9 cellular contexts compared by ENCODE assay signal in the genomic region with DNA sequence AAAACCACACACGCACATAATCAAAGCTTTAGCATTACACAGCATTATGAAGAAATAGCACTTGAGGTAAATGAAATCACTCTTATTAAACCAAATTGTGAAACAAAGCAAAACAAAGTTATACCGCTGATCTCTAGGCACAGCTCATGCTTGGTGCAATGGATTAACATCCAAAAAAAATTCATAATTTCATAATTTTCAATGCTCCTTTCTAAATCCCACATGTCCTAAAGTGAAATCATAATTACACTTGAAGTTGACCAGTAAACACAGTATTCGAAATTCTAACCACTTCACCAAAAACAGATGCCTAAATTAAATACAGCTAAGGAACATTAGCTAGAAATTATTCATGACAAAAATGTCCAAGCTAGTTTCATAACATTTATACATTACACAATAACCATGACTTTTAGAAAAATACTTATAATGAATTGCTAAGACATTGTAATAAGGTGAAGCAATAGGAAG. TPM values are rescaled to one million over a fixed set of nuclear protein-coding genes. Genes with fewer than 3 reads are reported as not detected.
DNase-seq lines count a peak whose midpoint lies in the region; ATAC-seq, FAIRE-seq and TF ChIP-seq lines count a peak whose summit lies in the region.
"Had no signal": no experiment of that assay in that cellular context is flagged by ENCODE, and none has a peak within 500 bp of the region (broad histone marks: within the 10 kb centered on the region; RNA-seq: fewer than 3 reads in every experiment).

No MANE protein-coding gene starts in this region.

- TF ChIP-seq EP300 in HepG2 (IDR thresholded peaks at IDR 0.05; ENCODE audit: low read depth in 2 of 2, low read length in 2 of 2) (no peak), HepG2 (CRISPR knock-in tag; IDR thresholded peaks at IDR 0.05; ENCODE audit: borderline replicate concordance) (no peak)

- H3K79me2 ChIP-seq in HepG2 (ENCODE audit: insufficient read depth, low read length), result peaks cover 18% of the 10 kb centered on the region

- peak overlapping the region; percentile 36 for H3K27ac Mint-ChIP-seq in activated naive CD8-positive, alpha-beta T cell treated with anti-CD3 and anti-CD28 coated beads, Interleukin-2, amount 50 U/mL, for 24 hours
- H3K27ac Mint-ChIP-seq in memory B cell, result no peak overlapping the region

- 96% methylated on average over 3 of the region's 3 CpGs for WGBS in HepG2 (ENCODE audit: low lambda C conversion rate)
- 59% methylated on average over 3 of the region's 3 CpGs for WGBS in right lobe of liver (ENCODE audit: insufficient coverage, low coverage, low lambda C conversion rate, missing lambda C conversion rate)
- 84 to 87% methylated on average over 3 of the region's 3 CpGs for WGBS in aorta, 2 donors

- H3K4me3 ChIP-seq in HepG2 (replicated peaks in 1 of 3; ENCODE audit: insufficient read depth in 1 of 3, low read depth in 2 of 3, low read length in 3 of 3) (peak overlapping the region in 1 of 3 experiments; percentile 75; a peak in 1 of 6 replicates), right lobe of liver (no peak overlapping the region), aorta (ENCODE audit: low read length in 2 of 2) (no peak overlapping the region)

- no peak overlapping the region for H3K9ac ChIP-seq in HepG2 (ENCODE audit: insufficient read depth, low read depth, low read length)

- TF ChIP-seq POLR2A in HepG2 (IDR thresholded peaks at IDR 0.05; ENCODE audit: insufficient read depth in 1 of 2, low read depth in 2 of 2, low read length in 2 of 2) (no peak), right lobe of liver (IDR thresholded peaks at IDR 0.05) (no peak)

- H3K4me1 Mint-ChIP-seq in activated naive CD8-positive, alpha-beta T cell treated with anti-CD3 and anti-CD28 coated beads, Interleukin-2, amount 50 U/mL, for 24 hours, result peaks cover 61% of the 10 kb centered on the region
- H3K4me1 Mint-ChIP-seq in memory B cell, result peaks cover 18% of the 10 kb centered on the region

- peak overlapping the region; percentile 87 for H3K4me3 Mint-ChIP-seq in activated naive CD8-positive, alpha-beta T cell treated with anti-CD3 and anti-CD28 coated beads, Interleukin-2, amount 50 U/mL, for 24 hours
- H3K4me3 Mint-ChIP-seq in memory B cell, result peak overlapping the region; percentile 39

- H3K27me3 Mint-ChIP-seq in activated naive CD8-positive, alpha-beta T cell treated with anti-CD3 and anti-CD28 coated beads, Interleukin-2, amount 50 U/mL, for 24 hours, result peaks cover 4% of the 10 kb centered on the region
- H3K27me3 Mint-ChIP-seq in memory B cell, result no peaks in the 10 kb centered on the region

- intact Hi-C loops in HepG2 (cut with micrococcal nuclease; ENCODE audit: unreplicated experiment), result no loop called here
- intact Hi-C loops in right lobe of liver (cut with DNase I), result no loop called here
- intact Hi-C loops in aorta (cut with DNase I), result loop anchor here in 1 of 2 donors (5.0 kb wide), 1 partner anchor 37 kb away; no protein-coding TSS in a partner anchor

- H3K9me3 ChIP-seq in HepG2 (ENCODE audit: low read length) (no peaks in the 10 kb centered on the region), right lobe of liver (no peaks in the 10 kb centered on the region), aorta (ENCODE audit: control insufficient read depth, low read length) (no peaks in the 10 kb centered on the region)

- H3K36me3 ChIP-seq in HepG2 (replicated peaks in 1 of 2; ENCODE audit: control insufficient read depth in 1 of 2, insufficient read depth in 2 of 2, low read length in 2 of 2), result no peaks in the 10 kb centered on the region; a peak in 2 of 5 replicates
- H3K36me3 ChIP-seq in right lobe of liver, result no peaks in the 10 kb centered on the region
- H3K36me3 ChIP-seq in aorta (ENCODE audit: control insufficient read depth in 1 of 2, insufficient read depth in 2 of 2, low read length in 1 of 2), result no peaks in the 10 kb centered on the region

- FAIRE-seq in HepG2 (lab: Jason Lieb, UNC), result no peak

- H3K27ac ChIP-seq in HepG2 (ENCODE audit: extremely low read length, insufficient read depth, low read length) (no peak overlapping the region), right lobe of liver (no peak overlapping the region), aorta (ENCODE audit: low read depth in 1 of 2, low read length in 2 of 2) (peak overlapping the region in 1 of 2 donors; percentile 9)

- in situ Hi-C loops in HepG2 (cut with HindIII; ENCODE audit: extremely low pct_ligation_motif_present, low pct_unique_long_range_greater_than_20kb), result no loop called here

- H3K4me1 ChIP-seq in HepG2 (ENCODE audit: insufficient read depth, low read length), result peaks cover 47% of the 10 kb centered on the region
- peaks cover 0 to 7% (median 3%) of the 10 kb centered on the region in 4 donors for H3K4me1 ChIP-seq in right lobe of liver
- peaks cover 3 to 4% of the 10 kb centered on the region in 2 donors for H3K4me1 ChIP-seq in aorta (ENCODE audit: control insufficient read depth in 1 of 2, insufficient read depth in 2 of 2, low read length in 2 of 2)

- DNase-seq in HepG2 (ENCODE audit: low spot score), result no peak
- DNase-seq in right lobe of liver, result no peak
- DNase-seq in activated naive CD8-positive, alpha-beta T cell treated with anti-CD3 and anti-CD28 coated beads, Interleukin-2, amount 50 U/mL, for 24 hours, result no peak
- no peak for DNase-seq in memory B cell (ENCODE audit: low spot score in 2 of 2)
- DNase-seq in aorta, result no peak
- DNase-seq in mesenteric fat pad (ENCODE audit: low spot score), result no peak
- DNase-seq in A172 (ENCODE audit: low spot score), result no peak
- DNase-seq: DMS 273 treated with DMSO at 0.1 percent for 48 hours had no signal

- H3K9me3 Mint-ChIP-seq in activated naive CD8-positive, alpha-beta T cell treated with anti-CD3 and anti-CD28 coated beads, Interleukin-2, amount 50 U/mL, for 24 hours, result no peaks in the 10 kb centered on the region
- H3K9me3 Mint-ChIP-seq in memory B cell, result no peaks in the 10 kb centered on the region

- BruUV-seq in HepG2 (replicated peaks; lab: Mats Ljungman, UMichigan), result no TSS peak

- POLR2A ChIA-PET in HepG2 (lab: Yijun Ruan, JAX), result interaction anchor here (1.2 to 4.2 kb wide), 3 partner anchors 8 to 20 kb away, joined by 3 to 18 read pairs (median 13); partner anchors contain the start of genes ACYP1 and ZC2HC1C

- no peak overlapping the region for H2AFZ ChIP-seq in HepG2 (ENCODE audit: low read length)

- peak overlapping the region; percentile 78; the same call in 1 of the 2 replicates for H3K4me2 ChIP-seq in HepG2 (ENCODE audit: low read depth, low read length)

- H3K27me3 ChIP-seq in HepG2 (ENCODE audit: control insufficient read depth in 1 of 2, insufficient read depth in 2 of 2, low read length in 2 of 2), result no peaks in the 10 kb centered on the region
- no peaks in the 10 kb centered on the region for H3K27me3 ChIP-seq in right lobe of liver
- no peaks in the 10 kb centered on the region for H3K27me3 ChIP-seq in aorta (ENCODE audit: control insufficient read depth in 1 of 2, insufficient read depth in 2 of 2, low read length in 1 of 2)

- peaks cover 50% of the 10 kb centered on the region for H3K36me3 Mint-ChIP-seq in activated naive CD8-positive, alpha-beta T cell treated with anti-CD3 and anti-CD28 coated beads, Interleukin-2, amount 50 U/mL, for 24 hours (ENCODE audit: low read depth)
- peaks cover 5% of the 10 kb centered on the region for H3K36me3 Mint-ChIP-seq in memory B cell

- no peaks in the 10 kb centered on the region for H4K20me1 ChIP-seq in HepG2 (ENCODE audit: insufficient read depth, low read length)

- TF ChIP-seq CTCF in HepG2 (CRISPR knock-in tag; IDR thresholded peaks at IDR 0.05) (no peak), right lobe of liver (IDR thresholded peaks at IDR 0.05) (no peak)

- CTCF ChIA-PET in HepG2 (lab: Yijun Ruan, JAX; ENCODE audit: low intra/inter-chr PET ratio, low total read pairs), result no interaction called here

- TF ChIP-seq RAD21 in HepG2 (CRISPR knock-in tag; IDR thresholded peaks at IDR 0.05), result no peak

- ATAC-seq in HepG2 (no peak), right lobe of liver (no peak), memory B cell (ENCODE audit: low read depth) (no peak), aorta (ENCODE audit: low FRiP score) (peak; percentile 60), GM19324 (IDR thresholded peaks at IDR 0.05; ENCODE audit: low FRiP score, unreplicated experiment) (no peak)
- ATAC-seq in activated naive CD8-positive, alpha-beta T cell treated with anti-CD3 and anti-CD28 coated beads, Interleukin-2, amount 50 U/mL, for 24 hours, result no peak

RNA-seq across cellular contexts. Expression of gene MLH3, which starts 1.5 kb away (rescaled TPM):
- 24.5 and 24.8 TPM in 2 replicates for total RNA-seq in HepG2 (2016; rRNA removed; fragmentation: Illumina TruSeq; extraction: Trizol)
- 8.9 and 14.2 TPM in 2 replicates for total RNA-seq in HepG2 (2016; cell fraction: cytosol; rRNA removed; fragmentation: Illumina TruSeq; extraction: Trizol; ENCODE audit: low read depth)
- 22.2 and 26.0 TPM in 2 replicates for total RNA-seq in HepG2 (2016; cell fraction: insoluble cytoplasmic fraction; rRNA removed; fragmentation: Illumina TruSeq; extraction: Trizol)
- total RNA-seq in HepG2 (2016; cell fraction: membrane; rRNA removed; fragmentation: Illumina TruSeq; extraction: Trizol), result 28.2 and 35.8 TPM in 2 replicates
- 29.1 and 31.2 TPM in 2 replicates for total RNA-seq in HepG2 (2016; cell fraction: nucleus; rRNA removed; fragmentation: Illumina TruSeq; extraction: Trizol)
- 14.4 and 15.3 TPM in 2 replicates for polyA plus RNA-seq in HepG2 (2011; rRNA removed)
- 7.8 and 9.0 TPM in 2 replicates for polyA plus RNA-seq in HepG2 (2011; cell fraction: cytosol; rRNA removed)
- 20.0 and 23.6 TPM in 2 replicates for polyA plus RNA-seq in HepG2 (2011; cell fraction: nucleus; rRNA removed)
- 9.7 and 11.4 TPM in 2 replicates for polyA plus RNA-seq in HepG2 (2012)
- polyA plus RNA-seq in HepG2 (2016; cell fraction: cytosol; fragmentation: Illumina TruSeq; extraction: Trizol; ENCODE audit: low read depth), result 0.34 and 0.69 TPM in 2 replicates
- polyA plus RNA-seq in HepG2 (2016; cell fraction: insoluble cytoplasmic fraction; fragmentation: Illumina TruSeq; extraction: Trizol; ENCODE audit: low read depth), result 8.3 and 12.1 TPM in 2 replicates
- polyA plus RNA-seq in HepG2 (2016; cell fraction: membrane; fragmentation: Illumina TruSeq; extraction: Trizol; ENCODE audit: low read depth), result 1.5 and 2.4 TPM in 2 replicates
- 22.5 and 23.9 TPM in 2 replicates for polyA plus RNA-seq in HepG2 (2016; cell fraction: nucleus; fragmentation: Illumina TruSeq; extraction: Trizol; ENCODE audit: insufficient read depth, low read depth)
- 21.0 TPM in 2 replicates for polyA minus RNA-seq in HepG2 (2011; rRNA and poly(A)+ RNA removed; ENCODE audit: low replicate concordance)
- 12.5 and 12.9 TPM in 2 replicates for polyA minus RNA-seq in HepG2 (2011; cell fraction: cytosol; rRNA and poly(A)+ RNA removed)
- 53.3 and 70.0 TPM in 2 replicates for polyA minus RNA-seq in HepG2 (2011; cell fraction: nucleus; rRNA and poly(A)+ RNA removed)
- 10 to 100 TPM in 5 of 6 experiments, 1 to 10 TPM in 1; 9.6 to 20.2 (median 13.2) TPM for total RNA-seq in right lobe of liver
- 10 to 100 TPM; 26.7 to 43.6 TPM for total RNA-seq in aorta
- 10 to 100 TPM in 1 of 2 donors, 1 to 10 TPM in 1; 7.3 to 18.5 TPM for polyA plus RNA-seq in aorta
- 27.9 TPM for total RNA-seq in mesenteric fat pad
- 4.9 and 7.7 TPM in 2 replicates for total RNA-seq in A172 (2014; rRNA removed; shearing (Covaris generic))

RNA-seq across cellular contexts. Expression of gene ACYP1, which starts 14.1 kb away (rescaled TPM):
- 9.7 and 11.1 TPM in 2 replicates for total RNA-seq in HepG2 (2016; rRNA removed; fragmentation: Illumina TruSeq; extraction: Trizol)
- 3.0 and 3.7 TPM in 2 replicates for total RNA-seq in HepG2 (2016; cell fraction: cytosol; rRNA removed; fragmentation: Illumina TruSeq; extraction: Trizol; ENCODE audit: low read depth)
- 11.8 and 12.0 TPM in 2 replicates for total RNA-seq in HepG2 (2016; cell fraction: insoluble cytoplasmic fraction; rRNA removed; fragmentation: Illumina TruSeq; extraction: Trizol)
- total RNA-seq in HepG2 (2016; cell fraction: membrane; rRNA removed; fragmentation: Illumina TruSeq; extraction: Trizol), result 4.6 and 5.3 TPM in 2 replicates
- 12.2 and 12.7 TPM in 2 replicates for total RNA-seq in HepG2 (2016; cell fraction: nucleus; rRNA removed; fragmentation: Illumina TruSeq; extraction: Trizol)
- 17.3 and 22.4 TPM in 2 replicates for polyA plus RNA-seq in HepG2 (2011; rRNA removed)
- 16.7 and 19.1 TPM in 2 replicates for polyA plus RNA-seq in HepG2 (2011; cell fraction: cytosol; rRNA removed)
- polyA plus RNA-seq in HepG2 (2011; cell fraction: nucleus; rRNA removed), result 8.6 and 13.9 TPM in 2 replicates
- polyA plus RNA-seq in HepG2 (2012), result 18.5 and 20.3 TPM in 2 replicates
- 3.4 and 4.7 TPM in 2 replicates for polyA plus RNA-seq in HepG2 (2016; cell fraction: cytosol; fragmentation: Illumina TruSeq; extraction: Trizol; ENCODE audit: low read depth)
- 18.4 and 21.2 TPM in 2 replicates for polyA plus RNA-seq in HepG2 (2016; cell fraction: insoluble cytoplasmic fraction; fragmentation: Illumina TruSeq; extraction: Trizol; ENCODE audit: low read depth)
- 6.4 and 6.5 TPM in 2 replicates for polyA plus RNA-seq in HepG2 (2016; cell fraction: membrane; fragmentation: Illumina TruSeq; extraction: Trizol; ENCODE audit: low read depth)
- polyA plus RNA-seq in HepG2 (2016; cell fraction: nucleus; fragmentation: Illumina TruSeq; extraction: Trizol; ENCODE audit: insufficient read depth, low read depth), result 31.3 and 35.6 TPM in 2 replicates
- 1.6 and 7.3 TPM in 2 replicates for polyA minus RNA-seq in HepG2 (2011; rRNA and poly(A)+ RNA removed; ENCODE audit: low replicate concordance)
- 2.1 and 2.5 TPM in 2 replicates for polyA minus RNA-seq in HepG2 (2011; cell fraction: cytosol; rRNA and poly(A)+ RNA removed)
- polyA minus RNA-seq in HepG2 (2011; cell fraction: nucleus; rRNA and poly(A)+ RNA removed), result 12.7 and 14.0 TPM in 2 replicates
- 1 to 10 TPM; 1.7 to 6.6 (median 3.6) TPM for total RNA-seq in right lobe of liver
- 10 to 100 TPM; 10.5 to 23.9 TPM for total RNA-seq in aorta
- 10 to 100 TPM; 11.3 to 21.6 TPM for polyA plus RNA-seq in aorta
- total RNA-seq in mesenteric fat pad, result 9.1 TPM
- total RNA-seq in A172 (2014; rRNA removed; shearing (Covaris generic)), result 28.9 and 31.3 TPM in 2 replicates

RNA-seq across cellular contexts. Expression of gene ZC2HC1C, which starts 19.7 kb away (rescaled TPM):
- 3.3 and 5.3 TPM in 2 replicates for total RNA-seq in HepG2 (2016; rRNA removed; fragmentation: Illumina TruSeq; extraction: Trizol)
- total RNA-seq in HepG2 (2016; cell fraction: cytosol; rRNA removed; fragmentation: Illumina TruSeq; extraction: Trizol; ENCODE audit: low read depth), result 2.6 and 3.3 TPM in 2 replicates
- 4.5 and 4.8 TPM in 2 replicates for total RNA-seq in HepG2 (2016; cell fraction: insoluble cytoplasmic fraction; rRNA removed; fragmentation: Illumina TruSeq; extraction: Trizol)
- total RNA-seq in HepG2 (2016; cell fraction: membrane; rRNA removed; fragmentation: Illumina TruSeq; extraction: Trizol), result 3.8 and 4.6 TPM in 2 replicates
- 3.6 and 5.8 TPM in 2 replicates for total RNA-seq in HepG2 (2016; cell fraction: nucleus; rRNA removed; fragmentation: Illumina TruSeq; extraction: Trizol)
- polyA plus RNA-seq in HepG2 (2011; rRNA removed), result 3.0 and 3.5 TPM in 2 replicates
- 1.7 and 2.1 TPM in 2 replicates for polyA plus RNA-seq in HepG2 (2011; cell fraction: cytosol; rRNA removed)
- 2.1 and 3.0 TPM in 2 replicates for polyA plus RNA-seq in HepG2 (2011; cell fraction: nucleus; rRNA removed)
- 1.5 and 2.4 TPM in 2 replicates for polyA plus RNA-seq in HepG2 (2012)
- 1.6 and 1.9 TPM in 2 replicates for polyA plus RNA-seq in HepG2 (2016; cell fraction: cytosol; fragmentation: Illumina TruSeq; extraction: Trizol; ENCODE audit: low read depth)
- 4.5 and 6.0 TPM in 2 replicates for polyA plus RNA-seq in HepG2 (2016; cell fraction: insoluble cytoplasmic fraction; fragmentation: Illumina TruSeq; extraction: Trizol; ENCODE audit: low read depth)
- polyA plus RNA-seq in HepG2 (2016; cell fraction: membrane; fragmentation: Illumina TruSeq; extraction: Trizol; ENCODE audit: low read depth), result 1.8 and 2.2 TPM in 2 replicates
- polyA plus RNA-seq in HepG2 (2016; cell fraction: nucleus; fragmentation: Illumina TruSeq; extraction: Trizol; ENCODE audit: insufficient read depth, low read depth), result 4.8 and 5.3 TPM in 2 replicates
- polyA minus RNA-seq in HepG2 (2011; rRNA and poly(A)+ RNA removed; ENCODE audit: low replicate concordance), result 0.82 and 0.98 TPM in 2 replicates
- polyA minus RNA-seq in HepG2 (2011; cell fraction: cytosol; rRNA and poly(A)+ RNA removed), result 0.88 and 1.5 TPM in 2 replicates
- polyA minus RNA-seq in HepG2 (2011; cell fraction: nucleus; rRNA and poly(A)+ RNA removed), result 2.4 and 4.8 TPM in 2 replicates
- 1 to 10 TPM; 2.1 to 9.6 (median 3.1) TPM for total RNA-seq in right lobe of liver
- total RNA-seq in aorta, result 1 to 10 TPM; 1.8 to 2.0 TPM
- 1 to 10 TPM; 3.1 to 8.0 TPM for polyA plus RNA-seq in aorta
- total RNA-seq in mesenteric fat pad, result 3.1 TPM
- total RNA-seq in A172 (2014; rRNA removed; shearing (Covaris generic)), result 1.7 and 2.0 TPM in 2 replicates

RNA-seq across cellular contexts. Expression of gene EIF2B2, which starts 47.0 kb away (rescaled TPM):
- total RNA-seq in HepG2 (2016; rRNA removed; fragmentation: Illumina TruSeq; extraction: Trizol) (54.4 and 80.9 TPM in 2 replicates), right lobe of liver (10 to 100 TPM; 16.1 to 37.5 (median 20.1) TPM), aorta (10 to 100 TPM; 37.4 to 39.8 TPM), mesenteric fat pad (33.2 TPM)
- total RNA-seq in HepG2 (2016; cell fraction: cytosol; rRNA removed; fragmentation: Illumina TruSeq; extraction: Trizol; ENCODE audit: low read depth), result 10.9 and 15.6 TPM in 2 replicates
- 56.6 and 74.9 TPM in 2 replicates for total RNA-seq in HepG2 (2016; cell fraction: insoluble cytoplasmic fraction; rRNA removed; fragmentation: Illumina TruSeq; extraction: Trizol)
- 18.1 and 24.3 TPM in 2 replicates for total RNA-seq in HepG2 (2016; cell fraction: membrane; rRNA removed; fragmentation: Illumina TruSeq; extraction: Trizol)
- 26.5 and 26.8 TPM in 2 replicates for total RNA-seq in HepG2 (2016; cell fraction: nucleus; rRNA removed; fragmentation: Illumina TruSeq; extraction: Trizol)
- polyA plus RNA-seq in HepG2 (2011; rRNA removed) (71.7 and 78.6 TPM in 2 replicates), aorta (10 to 100 TPM in 1 of 2 donors, 1 to 10 TPM in 1; 9.5 to 34.8 TPM)
- 69.7 and 85.2 TPM in 2 replicates for polyA plus RNA-seq in HepG2 (2011; cell fraction: cytosol; rRNA removed)
- 27.5 and 29.1 TPM in 2 replicates for polyA plus RNA-seq in HepG2 (2011; cell fraction: nucleus; rRNA removed)
- 33.6 and 54.0 TPM in 2 replicates for polyA plus RNA-seq in HepG2 (2012)
- polyA plus RNA-seq in HepG2 (2016; cell fraction: cytosol; fragmentation: Illumina TruSeq; extraction: Trizol; ENCODE audit: low read depth), result 19.8 and 22.0 TPM in 2 replicates
- 91.0 and 97.2 TPM in 2 replicates for polyA plus RNA-seq in HepG2 (2016; cell fraction: insoluble cytoplasmic fraction; fragmentation: Illumina TruSeq; extraction: Trizol; ENCODE audit: low read depth)
- 22.9 and 23.0 TPM in 2 replicates for polyA plus RNA-seq in HepG2 (2016; cell fraction: membrane; fragmentation: Illumina TruSeq; extraction: Trizol; ENCODE audit: low read depth)
- 37.9 and 39.1 TPM in 2 replicates for polyA plus RNA-seq in HepG2 (2016; cell fraction: nucleus; fragmentation: Illumina TruSeq; extraction: Trizol; ENCODE audit: insufficient read depth, low read depth)
- polyA minus RNA-seq in HepG2 (2011; rRNA and poly(A)+ RNA removed; ENCODE audit: low replicate concordance), result 63.6 and 109 TPM in 2 replicates
- 20.6 and 23.0 TPM in 2 replicates for polyA minus RNA-seq in HepG2 (2011; cell fraction: cytosol; rRNA and poly(A)+ RNA removed)
- 24.2 and 26.6 TPM in 2 replicates for polyA minus RNA-seq in HepG2 (2011; cell fraction: nucleus; rRNA and poly(A)+ RNA removed)
- 43.5 and 63.3 TPM in 2 replicates for total RNA-seq in A172 (2014; rRNA removed; shearing (Covaris generic))
